In genomic region chr11:3046190-3046589, GRCh38 we compare ENCODE assay signal across 12 cellular contexts. TPM values are rescaled to one million over a fixed set of nuclear protein-coding genes. Genes with fewer than 3 reads are reported as not detected.
DNase-seq lines count a peak whose midpoint lies in the region; ATAC-seq and TF ChIP-seq lines count a peak whose summit lies in the region.
"Had no signal": no experiment of that assay in that cellular context is flagged by ENCODE, and none has a peak within 500 bp of the region (broad histone marks: within the 10 kb centered on the region; RNA-seq: fewer than 3 reads in every experiment).

No MANE protein-coding gene starts in this region.

- no peaks in the 10 kb centered on the region for H3K9me3 ChIP-seq in PC-3 (ENCODE audit: low read length)

- H3K4me3 ChIP-seq in PC-3 (ENCODE audit: low read length) (no peak overlapping the region), epithelial cell of proximal tubule (ENCODE audit: low read depth, low read length) (no peak overlapping the region), retinal pigment epithelial cell (ENCODE audit: low read length) (no peak overlapping the region)

- no peaks in the 10 kb centered on the region for H3K27me3 ChIP-seq in PC-3 (ENCODE audit: low read length)

- TF ChIP-seq CTCF in PC-3 (conservative IDR thresholded peaks at IDR 0.05; ENCODE audit: low read depth, low read length): peak; percentile 42; the same call in 1 of the 2 replicates
- TF ChIP-seq CTCF in epithelial cell of proximal tubule (conservative IDR thresholded peaks at IDR 0.05; ENCODE audit: low read depth, low read length): peak; percentile 44
- peak; percentile 38 for TF ChIP-seq CTCF in retinal pigment epithelial cell (conservative IDR thresholded peaks at IDR 0.05; ENCODE audit: low read depth, low read length)

- DNase-seq in activated CD8-positive, alpha-beta memory T cell treated with anti-CD3 and anti-CD28 coated beads, Interleukin-2, amount 50 U/mL, for 48 hours: peak; percentile 50
- no peak for DNase-seq in activated CD8-positive, alpha-beta memory T cell treated with anti-CD3 and anti-CD28 coated beads, Interleukin-2, amount 50 U/mL, for 4 hours
- peak; percentile 8 for DNase-seq in PC-3
- no peak for DNase-seq in epithelial cell of proximal tubule (ENCODE audit: low read depth)
- DNase-seq in retinal pigment epithelial cell (ENCODE audit: low read depth): no peak
- DNase-seq in stimulated activated naive CD8-positive, alpha-beta T cell treated with anti-CD3 and anti-CD28 coated beads, Interleukin-15, amount 100 ng/mL, for 72 hours: no peak
- no peak for DNase-seq in NOMO-1 treated with DMSO at 0.1 percent for 48 hours (lab: John Stamatoyannopoulos, UW; ENCODE audit: unreplicated experiment)
- no peak for DNase-seq in NCI-H510A (lab: John Stamatoyannopoulos, UW)
- DNase-seq: mesendoderm, MM.1S, NCI-H446 treated with DMSO at 0.1 percent for 48 hours, T1000 had no signal

- no peak overlapping the region for H2AFZ ChIP-seq in PC-3 (ENCODE audit: low read length)

- peaks cover 76% of the 10 kb centered on the region for H3K79me2 ChIP-seq in PC-3 (ENCODE audit: low read length)

- ATAC-seq in PC-3: no peak
- ATAC-seq in stimulated activated naive CD8-positive, alpha-beta T cell treated with anti-CD3 and anti-CD28 coated beads, Interleukin-15, amount 100 ng/mL, for 72 hours: no peak

- no peaks in the 10 kb centered on the region for H3K9me2 ChIP-seq in PC-3 (replicated peaks; ENCODE audit: low read length)

- no TSS peak for BruUV-seq in PC-3 (replicated peaks; lab: Mats Ljungman, UMichigan)

- peaks cover 44% of the 10 kb centered on the region for H3K4me1 Mint-ChIP-seq in stimulated activated naive CD8-positive, alpha-beta T cell treated with anti-CD3 and anti-CD28 coated beads, Interleukin-15, amount 100 ng/mL, for 72 hours

- H3K36me3 ChIP-seq in PC-3 (ENCODE audit: low read depth, low read length): peaks cover 4% of the 10 kb centered on the region; the same call in 1 of the 2 replicates

- POLR2A ChIA-PET in PC-3 (lab: Charles Lee; ENCODE audit: unreplicated experiment): no interaction called here

- no peaks in the 10 kb centered on the region for H3K27me3 Mint-ChIP-seq in stimulated activated naive CD8-positive, alpha-beta T cell treated with anti-CD3 and anti-CD28 coated beads, Interleukin-15, amount 100 ng/mL, for 72 hours

- intact Hi-C loops in PC-3 (cut with micrococcal nuclease): no loop called here

- no peak overlapping the region for H3K4me3 Mint-ChIP-seq in stimulated activated naive CD8-positive, alpha-beta T cell treated with anti-CD3 and anti-CD28 coated beads, Interleukin-15, amount 100 ng/mL, for 72 hours

- H3K4me2 ChIP-seq in PC-3 (ENCODE audit: low read length): no peak overlapping the region

- H3F3A ChIP-seq in PC-3 (ENCODE audit: low read length, unreplicated experiment): no peaks in the 10 kb centered on the region

- H3K9ac ChIP-seq in PC-3 (ENCODE audit: low read length): no peak overlapping the region

- peaks cover 15% of the 10 kb centered on the region for H3K4me1 ChIP-seq in PC-3 (ENCODE audit: insufficient read depth, low read length)

- H3K9me3 Mint-ChIP-seq in stimulated activated naive CD8-positive, alpha-beta T cell treated with anti-CD3 and anti-CD28 coated beads, Interleukin-15, amount 100 ng/mL, for 72 hours: no peaks in the 10 kb centered on the region

- no peak overlapping the region for H3K27ac ChIP-seq in PC-3 (ENCODE audit: low read length)

- peaks cover 6% of the 10 kb centered on the region for H4K20me1 ChIP-seq in PC-3 (ENCODE audit: low read length)

- H3K27ac Mint-ChIP-seq in stimulated activated naive CD8-positive, alpha-beta T cell treated with anti-CD3 and anti-CD28 coated beads, Interleukin-15, amount 100 ng/mL, for 72 hours: no peak overlapping the region

- CTCF ChIA-PET in PC-3 (lab: Charles Lee): no interaction called here

RNA-seq across cellular contexts. Expression of gene CARS1, which starts 11.0 kb away (rescaled TPM):
- total RNA-seq in PC-3 (2014; rRNA removed) (39.7 and 43.7 TPM in 2 replicates), epithelial cell of proximal tubule (32.9 and 61.6 TPM in 2 replicates)

RNA-seq across cellular contexts. Expression of gene NAP1L4, which starts 54.1 kb away (rescaled TPM):
- total RNA-seq in PC-3 (2014; rRNA removed): 115 and 160 TPM in 2 replicates
- total RNA-seq in epithelial cell of proximal tubule: 121 and 156 TPM in 2 replicates

Comparison
In these comparisons a context has a peak if more than half of its experiments do, and no peak if none do; other contexts are left out.
1. DNase-seq: peak in activated CD8-positive, alpha-beta memory T cell treated with anti-CD3 and anti-CD28 coated beads, Interleukin-2, amount 50 U/mL, for 48 hours (single experiment) and PC-3 (single experiment); none in activated CD8-positive, alpha-beta memory T cell treated with anti-CD3 and anti-CD28 coated beads, Interleukin-2, amount 50 U/mL, for 4 hours (single experiment), epithelial cell of proximal tubule (single experiment), retinal pigment epithelial cell (single experiment), stimulated activated naive CD8-positive, alpha-beta T cell treated with anti-CD3 and anti-CD28 coated beads, Interleukin-15, amount 100 ng/mL, for 72 hours (0 of 2), NOMO-1 treated with DMSO at 0.1 percent for 48 hours (single experiment) and NCI-H510A (single experiment).
2. Peak in every context shown above with its lines, with median percentiles within 50 percentile points of each other: CTCF ChIP-seq.